ENCODE assay signal across 1 cellular context in genomic region chr5:140239939-140240700, GRCh38.
A peak's percentile ranks its signal among the peaks of the same experiment; 100 is the strongest.
TF ChIP-seq lines count a peak whose summit lies in the region.

No MANE protein-coding gene starts in this region.

TF ChIP-seq in HEK293, 187 proteins besides CTCF, POLR2A, EP300 and RAD21 (continued from another document):
- TF ChIP-seq, protein P1, sequence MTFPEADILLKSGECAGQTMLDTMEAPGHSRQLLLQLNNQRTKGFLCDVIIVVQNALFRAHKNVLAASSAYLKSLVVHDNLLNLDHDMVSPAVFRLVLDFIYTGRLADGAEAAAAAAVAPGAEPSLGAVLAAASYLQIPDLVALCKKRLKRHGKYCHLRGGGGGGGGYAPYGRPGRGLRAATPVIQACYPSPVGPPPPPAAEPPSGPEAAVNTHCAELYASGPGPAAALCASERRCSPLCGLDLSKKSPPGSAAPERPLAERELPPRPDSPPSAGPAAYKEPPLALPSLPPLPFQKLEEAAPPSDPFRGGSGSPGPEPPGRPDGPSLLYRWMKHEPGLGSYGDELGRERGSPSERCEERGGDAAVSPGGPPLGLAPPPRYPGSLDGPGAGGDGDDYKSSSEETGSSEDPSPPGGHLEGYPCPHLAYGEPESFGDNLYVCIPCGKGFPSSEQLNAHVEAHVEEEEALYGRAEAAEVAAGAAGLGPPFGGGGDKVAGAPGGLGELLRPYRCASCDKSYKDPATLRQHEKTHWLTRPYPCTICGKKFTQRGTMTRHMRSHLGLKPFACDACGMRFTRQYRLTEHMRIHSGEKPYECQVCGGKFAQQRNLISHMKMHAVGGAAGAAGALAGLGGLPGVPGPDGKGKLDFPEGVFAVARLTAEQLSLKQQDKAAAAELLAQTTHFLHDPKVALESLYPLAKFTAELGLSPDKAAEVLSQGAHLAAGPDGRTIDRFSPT (tag by site-specific recombination; IDR thresholded peaks at IDR 0.05), result 0 out of 2 replicates have a peak, but pooled peaks have one; percentile 53
- no peak for TF ChIP-seq HOXC10 (CRISPR knock-in tag; IDR thresholded peaks at IDR 0.05)
- TF ChIP-seq ZNF341 (tag by site-specific recombination; IDR thresholded peaks at IDR 0.05; ENCODE audit: low read depth), result no peak
- 0 out of 2 replicates have a peak, but pooled peaks have one; percentile 27 for TF ChIP-seq ZNF335 (tag by site-specific recombination; conservative IDR thresholded peaks at IDR 0.05)
- 0 out of 2 replicates have a peak, but pooled peaks have one; percentile 13 for TF ChIP-seq ZBTB48 (tag by site-specific recombination; IDR thresholded peaks at IDR 0.05)
- TF ChIP-seq ZNF513 (tag by site-specific recombination; IDR thresholded peaks at IDR 0.05), result no peak
- peak; percentile 52; the same call in 1 of the 2 replicates for TF ChIP-seq ZNF449 (tag by site-specific recombination; IDR thresholded peaks at IDR 0.05)
TF ChIP-seq in HEK293: peak in this region for 11.
